In genomic region chrX:112643721-112644120, GRCh38 we compare ENCODE assay signal across 15 cellular contexts. TPM values are rescaled to one million over a fixed set of nuclear protein-coding genes. Genes with fewer than 3 reads are reported as not detected.
DNase-seq lines count a peak whose midpoint lies in the region; ATAC-seq, FAIRE-seq and TF ChIP-seq lines count a peak whose summit lies in the region.
"Had no signal": no experiment of that assay in that cellular context is flagged by ENCODE, and none has a peak within 500 bp of the region (broad histone marks: within the 10 kb centered on the region; RNA-seq: fewer than 3 reads in every experiment).

No MANE protein-coding gene starts in this region.

- no peak for DNase-seq in GM12892 (ENCODE audit: insufficient read length)
- DNase-seq in progenitor cell of endocrine pancreas (ENCODE audit: low spot score, unreplicated experiment), result no peak
- no peak for DNase-seq in MG63
- DNase-seq in colonic mucosa, result no peak
- no peak for DNase-seq in NCI-H510A (lab: John Stamatoyannopoulos, UW)
- DNase-seq: activated naive CD4-positive, alpha-beta T cell treated with anti-CD3 and anti-CD28 coated beads for 36 hours; BE2C; effector CD8-positive, alpha-beta T cell; hypothalamus; PC-3; right lobe of liver had no signal

- intact Hi-C loops in colonic mucosa (cut with DNase I), result no loop called here

- H3K36me3 Mint-ChIP-seq in progenitor cell of endocrine pancreas (ENCODE audit: insufficient read depth), result peaks cover 2% of the 10 kb centered on the region

- no peaks in the 10 kb centered on the region for H3K9me3 Mint-ChIP-seq in progenitor cell of endocrine pancreas (ENCODE audit: low read depth)
- H3K9me3 Mint-ChIP-seq: activated naive CD4-positive, alpha-beta T cell treated with anti-CD3 and anti-CD28 coated beads for 36 hours had no signal

- no peaks in the 10 kb centered on the region for H3K4me1 ChIP-seq in colonic mucosa
- H3K4me1 ChIP-seq: BE2C, right lobe of liver had no signal

- TF ChIP-seq CTCF in progenitor cell of endocrine pancreas (IDR thresholded peaks at IDR 0.05; ENCODE audit: unreplicated experiment), result no peak
- no peak for TF ChIP-seq CTCF in colonic mucosa (IDR thresholded peaks at IDR 0.05)

- no peak overlapping the region for H3K4me3 Mint-ChIP-seq in progenitor cell of endocrine pancreas (ENCODE audit: low read depth)
- H3K4me3 Mint-ChIP-seq: activated naive CD4-positive, alpha-beta T cell treated with anti-CD3 and anti-CD28 coated beads for 36 hours had no signal

- H3K27me3 Mint-ChIP-seq in progenitor cell of endocrine pancreas, result no peaks in the 10 kb centered on the region

- H3K4me1 Mint-ChIP-seq in progenitor cell of endocrine pancreas (ENCODE audit: low read depth), result no peaks in the 10 kb centered on the region

- H3K9ac ChIP-seq in colonic mucosa (ENCODE audit: low read depth in 2 of 2, low read length in 2 of 2), result no peak overlapping the region

- no peaks in the 10 kb centered on the region for H3K27me3 ChIP-seq in MG63
- no peaks in the 10 kb centered on the region for H3K27me3 ChIP-seq in colonic mucosa
- H3K27me3 ChIP-seq: BE2C, right lobe of liver had no signal

- no peak overlapping the region for H3K27ac ChIP-seq in colonic mucosa
- H3K27ac ChIP-seq: right lobe of liver had no signal

- ATAC-seq in GM19372 (IDR thresholded peaks at IDR 0.05; ENCODE audit: low read depth, unreplicated experiment), result peak; percentile 77
- peak; percentile 63 for ATAC-seq in HG02852 (IDR thresholded peaks at IDR 0.05; ENCODE audit: unreplicated experiment)
- peak; percentile 72 for ATAC-seq in HG03521 (IDR thresholded peaks at IDR 0.05; ENCODE audit: unreplicated experiment)
- ATAC-seq: PC-3 had no signal

- no peak for TF ChIP-seq POLR2A in GM12892 (IDR thresholded peaks at IDR 0.05; ENCODE audit: low read depth, low read length)

- H3K36me3 ChIP-seq in MG63 (no peaks in the 10 kb centered on the region), colonic mucosa (no peaks in the 10 kb centered on the region)
- H3K36me3 ChIP-seq: BE2C, right lobe of liver had no signal

- no peak overlapping the region for H3K4me3 ChIP-seq in MG63
- no peak overlapping the region for H3K4me3 ChIP-seq in colonic mucosa
- H3K4me3 ChIP-seq: right lobe of liver had no signal

- FAIRE-seq in GM12892 (lab: Jason Lieb, UNC), result peak; percentile 89
- FAIRE-seq: G401.6 had no signal

- no peaks in the 10 kb centered on the region for H3K9me3 ChIP-seq in MG63
- no peaks in the 10 kb centered on the region for H3K9me3 ChIP-seq in colonic mucosa
- H3K9me3 ChIP-seq: BE2C, right lobe of liver had no signal

- H3K27ac Mint-ChIP-seq in progenitor cell of endocrine pancreas, result no peak overlapping the region
- H3K27ac Mint-ChIP-seq: activated naive CD4-positive, alpha-beta T cell treated with anti-CD3 and anti-CD28 coated beads for 36 hours had no signal

RNA-seq across cellular contexts. Expression of gene LHFPL1, which starts 36.0 kb away (rescaled TPM):
- 0.25 TPM for polyA plus RNA-seq in GM12892 (2012; ENCODE audit: missing spikeins)
- 3.7 and 4.4 TPM in 2 replicates for total RNA-seq in progenitor cell of endocrine pancreas
- not detected in 2 replicates for total RNA-seq in MG63 (2014; rRNA removed; shearing (Covaris generic); ENCODE audit: low replicate concordance)
- not detected for total RNA-seq in colonic mucosa
- total RNA-seq: activated naive CD4-positive, alpha-beta T cell treated with anti-CD3 and anti-CD28 coated beads for 36 hours; PC-3; right lobe of liver had no signal
